Comparison of ENCODE assay signal across 21 cellular contexts in genomic region chr9:95826183-95826838, GRCh38. TPM values are rescaled to one million over a fixed set of nuclear protein-coding genes. Genes with fewer than 3 reads are reported as not detected.
A peak's percentile ranks its signal among the peaks of the same experiment; 100 is the strongest.
DNase-seq lines count a peak whose midpoint lies in the region; ATAC-seq, FAIRE-seq and TF ChIP-seq lines count a peak whose summit lies in the region.
"Had no signal": no experiment of that assay in that cellular context is flagged by ENCODE, and none has a peak within 500 bp of the region (broad histone marks: within the 10 kb centered on the region; RNA-seq: fewer than 3 reads in every experiment).

No MANE protein-coding gene starts in this region.

- H3K4me1 ChIP-seq in KMS-11 (ENCODE audit: low read depth, poor library complexity, severe bottlenecking): peaks cover 47% of the 10 kb centered on the region
- H3K4me1 ChIP-seq in GM12878 (ENCODE audit: control insufficient read depth, insufficient read depth, low read length): peaks cover 25% of the 10 kb centered on the region
- peaks cover 13% of the 10 kb centered on the region for H3K4me1 ChIP-seq in vagina
- H3K4me1 ChIP-seq in H9 (ENCODE audit: insufficient read depth, low read length): no peaks in the 10 kb centered on the region
- H3K4me1 ChIP-seq: BE2C had no signal

- no peak for TF ChIP-seq CTCF in GM12865 (IDR thresholded peaks at IDR 0.05; ENCODE audit: insufficient read depth, low read depth, low read length, missing control alignments)
- no peak for TF ChIP-seq CTCF in KMS-11 (conservative IDR thresholded peaks at IDR 0.05; ENCODE audit: low read depth, low read length)
- TF ChIP-seq CTCF in NB4 (IDR thresholded peaks at IDR 0.05; ENCODE audit: low read depth, low read length): no peak
- no peak for TF ChIP-seq CTCF in GM12878 (IDR thresholded peaks at IDR 0.05 in 2 of 3, conservative IDR thresholded peaks at IDR 0.05 in 1 of 3; ENCODE audit: control insufficient read depth in 2 of 3, extremely low read depth in 1 of 3, insufficient read depth in 1 of 3, low read depth in 3 of 3, low read length in 3 of 3)
- no peak for TF ChIP-seq CTCF in vagina (IDR thresholded peaks at IDR 0.05)
- TF ChIP-seq CTCF in H9 (conservative IDR thresholded peaks at IDR 0.05): no peak

- no peak overlapping the region for H4K91ac ChIP-seq in H9 (ENCODE audit: insufficient read length, low read depth, low read length)

- CTCF ChIA-PET in GM12878 (lab: Yijun Ruan, JAX): interaction anchor here (1.2 kb wide), 1 partner anchor 346 kb away, joined by 3 read pairs; no protein-coding TSS in a partner anchor

- no peak overlapping the region for H2AFZ ChIP-seq in KMS-11 (ENCODE audit: low read depth)
- H2AFZ ChIP-seq in GM12878 (ENCODE audit: control insufficient read depth, low read depth, low read length): no peak overlapping the region
- no peak overlapping the region for H2AFZ ChIP-seq in H9 (ENCODE audit: low read length)

- H3K79me2 ChIP-seq in KMS-11 (ENCODE audit: insufficient read depth, low read depth) (no peaks in the 10 kb centered on the region), GM12878 (ENCODE audit: control insufficient read depth, insufficient read depth, low read length) (no peaks in the 10 kb centered on the region), H9 (ENCODE audit: insufficient read depth, low read length) (no peaks in the 10 kb centered on the region)

- in situ Hi-C loops in GM12878 (cut with MboI): no loop called here

- H3K9me3 ChIP-seq in GM12878 (replicated peaks; ENCODE audit: control insufficient read depth, insufficient read depth, low read length) (no peaks in the 10 kb centered on the region; the same call in 2 of the 3 replicates), vagina (no peaks in the 10 kb centered on the region), H9 (ENCODE audit: control insufficient read depth, low read depth, low read length) (no peaks in the 10 kb centered on the region)
- H3K9me3 ChIP-seq: A549, BE2C had no signal

- no peak overlapping the region for H3K23ac ChIP-seq in H9 (ENCODE audit: insufficient read length, low read depth, low read length)

- no peak overlapping the region for H3K27ac ChIP-seq in KMS-11
- H3K27ac ChIP-seq in GM12878 (ENCODE audit: control insufficient read depth, insufficient read depth): no peak overlapping the region
- no peak overlapping the region for H3K27ac ChIP-seq in vagina
- no peak overlapping the region for H3K27ac ChIP-seq in H9 (ENCODE audit: insufficient read length, low read depth, low read length)
- H3K27ac ChIP-seq: A549 had no signal

- TF ChIP-seq POLR2A in NB4 (IDR thresholded peaks at IDR 0.05; ENCODE audit: extremely low read depth, insufficient read length) (no peak), GM12878 (IDR thresholded peaks at IDR 0.05; ENCODE audit: low read depth, low read length) (no peak), vagina (IDR thresholded peaks at IDR 0.05) (no peak)

- H2BK12ac ChIP-seq in H9 (ENCODE audit: insufficient read length, low read depth, low read length): no peak overlapping the region

- H3K18ac ChIP-seq in H9 (ENCODE audit: insufficient read length, low read depth, low read length): no peak overlapping the region

- H3K4me3 Mint-ChIP-seq in H9: no peak overlapping the region
- H3K4me3 Mint-ChIP-seq: CD4-positive, CD25-positive, alpha-beta regulatory T cell; T-helper 1 cell treated with Interleukin-12 subunit alpha and Interleukin-12 subunit beta and Interleukin-4 antibody, amounts not matched to agents 30 μg/mL and 1 μg/mL, for 36 hours had no signal

- no peak for FAIRE-seq in GM12878 (lab: Jason Lieb, UNC)
- FAIRE-seq: A549, H54, RCC 7860 had no signal

- H3K27me3 Mint-ChIP-seq in H9 (ENCODE audit: low read depth): no peaks in the 10 kb centered on the region; the same call in none of the 2 replicates
- H3K27me3 Mint-ChIP-seq: CD4-positive, CD25-positive, alpha-beta regulatory T cell had no signal

- POLR2A ChIA-PET in GM12878 (lab: Charles Lee): no interaction called here

- H3K9ac ChIP-seq in KMS-11 (no peak overlapping the region), GM12878 (ENCODE audit: control insufficient read depth, insufficient read depth, low read length) (no peak overlapping the region), H9 (ENCODE audit: extremely low read depth, insufficient read length, low read length) (no peak overlapping the region)

- H3K56ac ChIP-seq in H9 (ENCODE audit: insufficient read length, low read depth, low read length): no peak overlapping the region

- no peak for ATAC-seq in GM12878
- ATAC-seq: A549 had no signal

- no peak overlapping the region for H3T11ph ChIP-seq in H9 (ENCODE audit: low read length)

- H3K23me2 ChIP-seq in H9 (ENCODE audit: insufficient read length, low read depth, low read length, poor library complexity, severe bottlenecking): no peaks in the 10 kb centered on the region

- 19% methylated on average over 8 of the region's 8 CpGs for WGBS in GM12878 (ENCODE audit: insufficient coverage, insufficient replicate concordance, low lambda C conversion rate, missing lambda C conversion rate)
- WGBS in H9 (ENCODE audit: extremely low coverage, insufficient read length, low lambda C conversion rate): no CpG with 5 or more reads among the region's 8 CpGs

- H3K4me1 Mint-ChIP-seq in H9: no peaks in the 10 kb centered on the region

- H3K4me3 ChIP-seq in GM12865 (ENCODE audit: low read depth, low read length) (no peak overlapping the region), KMS-11 (IDR thresholded peaks at IDR 0.05; ENCODE audit: insufficient read depth, low read depth, low read length) (no peak overlapping the region), NB4 (ENCODE audit: low read depth, low read length) (no peak overlapping the region), GM12878 (no peak overlapping the region), vagina (no peak overlapping the region)
- H3K4me3 ChIP-seq: A549 had no signal

- no peaks in the 10 kb centered on the region for H3K79me1 ChIP-seq in H9 (ENCODE audit: insufficient read depth, low read depth, low read length, poor library complexity, severe bottlenecking)

- TF ChIP-seq RAD21 in GM12878 (IDR thresholded peaks at IDR 0.05; ENCODE audit: insufficient read depth, low read depth, low read length): no peak

- no peak overlapping the region for H2AK5ac ChIP-seq in H9 (ENCODE audit: insufficient read length, low read length)

- no peak overlapping the region for H2BK15ac ChIP-seq in H9 (ENCODE audit: low read depth, low read length)

- DNase-seq in GM12865 (ENCODE audit: low read depth): peak; percentile 29
- DNase-seq in NB4 (ENCODE audit: low read depth): peak; percentile 57
- DNase-seq in GM12878 (ENCODE audit: low read depth, low spot score): no peak
- no peak for DNase-seq in vagina (ENCODE audit: extremely low spot score in 2 of 2)
- no peak for DNase-seq in activated CD4-positive, CD25-positive, alpha-beta regulatory T cell (lab: John Stamatoyannopoulos, UW)
- no peak for DNase-seq in H9
- DNase-seq in GDM1 (lab: John Stamatoyannopoulos, UW): no peak
- DNase-seq: BE2C; CD4-positive, CD25-positive, alpha-beta regulatory T cell; COR-L47; DMS79; NCI-H1417 treated with DMSO at 0.1 percent for 48 hours; NCI-H187; NCI-H446; NCI-H526 treated with DMSO at 0.1 percent for 48 hours; OCI-M1 had no signal

- intact Hi-C loops in GM12878 (cut with micrococcal nuclease; ENCODE audit: unreplicated experiment) (loop anchor here (10.0 kb wide), 1 partner anchor 388 kb away; no protein-coding TSS in a partner anchor), vagina (cut with DNase I) (no loop called here)

- H3K4me2 ChIP-seq in KMS-11 (peak overlapping the region; percentile 4; the same call in 1 of the 2 replicates), GM12878 (ENCODE audit: control insufficient read depth, insufficient read depth) (peak overlapping the region; percentile 38), H9 (ENCODE audit: insufficient read depth, insufficient read length, low read length) (no peak overlapping the region)
- H3K4me2 ChIP-seq: A549 had no signal

- no peak overlapping the region for H2BK20ac ChIP-seq in H9 (ENCODE audit: low read depth, low read length, poor library complexity, severe bottlenecking)

- H2BK5ac ChIP-seq in H9 (ENCODE audit: insufficient read length, low read length): no peak overlapping the region

- no peaks in the 10 kb centered on the region for H3K27me3 ChIP-seq in KMS-11 (ENCODE audit: insufficient read depth, low read depth)
- peaks cover 0 to 3% of the 10 kb centered on the region in 2 experiments; a peak in 2 of 4 replicates for H3K27me3 ChIP-seq in GM12878 (replicated peaks in 1 of 2; ENCODE audit: control insufficient read depth in 2 of 2, insufficient read depth in 2 of 2, low read length in 1 of 2)
- no peaks in the 10 kb centered on the region for H3K27me3 ChIP-seq in vagina
- no peaks in the 10 kb centered on the region for H3K27me3 ChIP-seq in H9 (ENCODE audit: insufficient read depth, low read length)
- H3K27me3 ChIP-seq: BE2C had no signal

- H3K9me3 Mint-ChIP-seq in H9: no peaks in the 10 kb centered on the region
- H3K9me3 Mint-ChIP-seq: T-helper 1 cell treated with Interleukin-12 subunit alpha and Interleukin-12 subunit beta and Interleukin-4 antibody, amounts not matched to agents 30 μg/mL and 1 μg/mL, for 36 hours had no signal

- no peak overlapping the region for H4K5ac ChIP-seq in H9 (ENCODE audit: insufficient read length, low read depth, low read length)

- no TSS peak for BruUV-seq in GM12878 (replicated peaks; lab: Mats Ljungman, UMichigan)

- no peak overlapping the region for H3K27ac Mint-ChIP-seq in H9
- H3K27ac Mint-ChIP-seq: T-helper 1 cell treated with Interleukin-12 subunit alpha and Interleukin-12 subunit beta and Interleukin-4 antibody, amounts not matched to agents 30 μg/mL and 1 μg/mL, for 36 hours had no signal

- H2BK120ac ChIP-seq in H9 (ENCODE audit: low read depth, low read length, poor library complexity, severe bottlenecking): no peak overlapping the region

- RAD21 ChIA-PET in GM12878 (lab: Charles Lee; ENCODE audit: unreplicated experiment): no interaction called here

- H4K20me1 ChIP-seq in KMS-11 (ENCODE audit: insufficient read depth) (no peaks in the 10 kb centered on the region), GM12878 (ENCODE audit: control insufficient read depth, insufficient read depth) (0 out of 2 replicates have a peak, but pooled peaks cover 3% of the 10 kb centered on the region), H9 (ENCODE audit: control insufficient read depth, insufficient read depth, insufficient read length) (no peaks in the 10 kb centered on the region)

- H3K36me3 ChIP-seq in KMS-11 (ENCODE audit: insufficient read depth) (no peaks in the 10 kb centered on the region), GM12878 (ENCODE audit: control insufficient read depth in 2 of 2, insufficient read depth in 2 of 2, low read length in 1 of 2) (no peaks in the 10 kb centered on the region), vagina (no peaks in the 10 kb centered on the region)
- H3K36me3 ChIP-seq: BE2C had no signal

- H3K4ac ChIP-seq in H9 (ENCODE audit: low read depth, low read length): no peak overlapping the region

- no peak for TF ChIP-seq EP300 in GM12878 (IDR thresholded peaks at IDR 0.05; ENCODE audit: borderline replicate concordance in 1 of 2, control insufficient read depth in 1 of 2, low read depth in 2 of 2, low read length in 2 of 2)

- H3K14ac ChIP-seq in H9 (ENCODE audit: insufficient read depth, low read length): no peak overlapping the region

- SMC1A ChIA-PET in GM12878 (lab: Charles Lee; ENCODE audit: uncharacterized antibody, unreplicated experiment): interaction anchor here (1.0 kb wide), 1 partner anchor 390 kb away, joined by 3 read pairs; no protein-coding TSS in a partner anchor

- no peak overlapping the region for H4K8ac ChIP-seq in H9 (replicated peaks; ENCODE audit: insufficient read length, low read depth, low read length)

- no peaks in the 10 kb centered on the region for H3K36me3 Mint-ChIP-seq in H9 (ENCODE audit: insufficient read depth in 1 of 3, low read depth in 3 of 3)

RNA-seq across cellular contexts. Expression of gene ERCC6L2, which starts 49.2 kb away (rescaled TPM):
- 119 and 121 TPM in 2 replicates for total RNA-seq in GM12878 (2013; cell fraction: nucleolus; rRNA removed)
- total RNA-seq in GM12878 (2014; rRNA removed): 30.4 and 35.8 TPM in 2 replicates
- total RNA-seq in GM12878 (2014; rRNA removed; fragmentation: Illumina TruSeq; extraction: Trizol): 45.0 and 46.0 TPM in 2 replicates
- total RNA-seq in GM12878 (2021): 25.2 and 27.1 TPM in 2 replicates
- 5.2 TPM for polyA plus RNA-seq in GM12878 (2011; ENCODE audit: low read depth)
- 20.0 and 24.8 TPM in 2 replicates for polyA plus RNA-seq in GM12878 (2011; rRNA removed)
- polyA plus RNA-seq in GM12878 (2011; cell fraction: cytosol; rRNA removed): 8.8 and 9.6 TPM in 2 replicates
- polyA plus RNA-seq in GM12878 (2011; cell fraction: nucleus; rRNA removed): 19.7 and 23.1 TPM in 2 replicates
- 7.8 and 10.6 TPM in 2 replicates for polyA plus RNA-seq in GM12878 (2012)
- polyA plus RNA-seq in GM12878 (2014; fragmentation: Illumina TruSeq; extraction: Trizol): 22.8 and 27.1 TPM in 2 replicates
- polyA plus RNA-seq in GM12878 (2014; fragmentation: Nextera tagmentation; extraction: Ambion mirVana): 1 to 10 TPM; 8.1 to 8.4 TPM
- 15.3 and 15.5 TPM in 2 replicates for polyA plus RNA-seq in GM12878 (2014; rRNA removed)
- 10 to 100 TPM; 22.4 to 27.1 TPM for polyA plus RNA-seq in GM12878 (2016; fragmentation: Nextera tagmentation; extraction: Ambion mirVana)
- polyA minus RNA-seq in GM12878 (2011; rRNA and poly(A)+ RNA removed): 64.2 and 72.6 TPM in 2 replicates
- polyA minus RNA-seq in GM12878 (2011; cell fraction: cytosol; rRNA and poly(A)+ RNA removed): 22.9 and 34.9 TPM in 2 replicates
- polyA minus RNA-seq in GM12878 (2011; cell fraction: nucleus; rRNA and poly(A)+ RNA removed): 55.5 and 85.3 TPM in 2 replicates
- 59.2 TPM for total RNA-seq in vagina
- total RNA-seq in H9 (2021): 47.3 and 57.7 TPM in 2 replicates

Comparison
In these comparisons a context has a peak if more than half of its experiments do, and no peak if none do; other contexts are left out.
1. DNase-seq: peak in GM12865 (single experiment) and NB4 (single experiment); none in GM12878 (single experiment), vagina (0 of 2), activated CD4-positive, CD25-positive, alpha-beta regulatory T cell (0 of 4), H9 (single experiment) and GDM1 (single experiment).